Comparison of ENCODE assay signal across 25 cellular contexts in the genomic region with DNA sequence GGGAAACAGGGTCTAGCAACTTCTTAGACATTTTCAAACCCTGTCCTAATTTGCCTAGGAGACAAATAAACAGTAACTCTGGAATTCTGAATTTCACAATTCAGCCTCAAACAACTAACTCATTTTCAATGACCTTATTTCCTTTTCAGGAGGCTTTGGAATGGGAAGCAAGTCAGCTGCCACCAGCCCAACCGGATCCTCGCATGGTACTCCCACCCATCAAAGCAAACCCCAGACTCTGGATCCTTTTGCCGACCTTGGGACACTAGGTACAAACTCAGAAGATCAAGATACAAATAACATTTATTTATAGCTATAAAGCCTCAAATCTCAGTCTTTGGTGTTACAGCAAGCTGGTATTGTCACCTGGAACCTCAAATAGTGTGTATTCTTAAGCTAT.
"Had no signal": no experiment of that assay in that cellular context is flagged by ENCODE, and none has a peak within 500 bp of the region (broad histone marks: within the 10 kb centered on the region; RNA-seq: fewer than 3 reads in every experiment).

No MANE protein-coding gene starts in this region.

- DNase-seq: activated CD4-positive, alpha-beta T cell treated with anti-CD3 and anti-CD28 coated beads, Interleukin-2, amount 10 ng/mL, durations not matched to agents 24 days and 14 days; activated CD4-positive, alpha-beta T cell treated with anti-CD3 and anti-CD28 coated beads, Interleukin-2, amount 50 U/mL, for 4 hours; activated CD8-positive, alpha-beta T cell treated with anti-CD3 and anti-CD28 coated beads for 36 hours; activated effector memory CD4-positive, alpha-beta T cell treated with anti-CD3 and anti-CD28 coated beads, Interleukin-2, amount 50 U/mL, for 16 hours; activated naive CD4-positive, alpha-beta T cell; activated naive CD4-positive, alpha-beta T cell treated with anti-CD3 and anti-CD28 coated beads, Interleukin-2, amount 50 U/mL, for 16 hours; activated naive CD8-positive, alpha-beta T cell treated with anti-CD3 and anti-CD28 coated beads for 36 hours; activated T-cell treated with anti-CD3 and anti-CD28 coated beads, Interleukin-2, amount 50 U/mL, for 1 hour; activated T-cell treated with anti-CD3 and anti-CD28 coated beads, Interleukin-2, amount 50 U/mL, for 72 hours; body of pancreas; Kasumi-1; KG1; MM.1S; MV-4-11; NCI-H1092; NCI-H1436 treated with DMSO at 0.1 percent for 48 hours; NCI-H1694 treated with DMSO at 0.1 percent for 48 hours; NCI-H2029 treated with DMSO at 0.1 percent for 48 hours; NCI-H345; NCI-H524 treated with DMSO at 0.1 percent for 48 hours; SHP77; SJCRH30; T1000 had no signal

- H3K27ac ChIP-seq: body of pancreas, breast epithelium, SJCRH30, SK-N-MC had no signal
